7 cellular contexts compared by ENCODE assay signal in genomic region chr5:141507387-141508091, GRCh38. TPM values are rescaled to one million over a fixed set of nuclear protein-coding genes. Genes with fewer than 3 reads are reported as not detected.
DNase-seq lines count a peak whose midpoint lies in the region; ATAC-seq and TF ChIP-seq lines count a peak whose summit lies in the region.

No MANE protein-coding gene starts in this region.

- H3K79me2 ChIP-seq in neural progenitor cell (ENCODE audit: low read depth) = no peaks in the 10 kb centered on the region

- H3K9me3 Mint-ChIP-seq in neural progenitor cell = no peaks in the 10 kb centered on the region

- peaks cover 16% of the 10 kb centered on the region for H4K20me1 ChIP-seq in neural progenitor cell (ENCODE audit: low read depth)

- H3K4me2 ChIP-seq in neural progenitor cell = peak overlapping the region; percentile 71

- no peaks in the 10 kb centered on the region for H3K36me3 ChIP-seq in breast epithelium
- H3K36me3 ChIP-seq in neural progenitor cell = no peaks in the 10 kb centered on the region

- peak overlapping the region in 2 of 3 donors; percentile 39 to 63 for H3K4me3 ChIP-seq in breast epithelium
- no peak overlapping the region for H3K4me3 ChIP-seq in neural progenitor cell

- no peak overlapping the region for H3K9ac ChIP-seq in neural progenitor cell

- H3K27me3 ChIP-seq in breast epithelium (no peaks in the 10 kb centered on the region), neural progenitor cell (no peaks in the 10 kb centered on the region)

- TF ChIP-seq CTCF in breast epithelium (IDR thresholded peaks at IDR 0.05) (no peak), neural progenitor cell (IDR thresholded peaks at IDR 0.05) (no peak)

- peaks cover 29% of the 10 kb centered on the region for H3K36me3 Mint-ChIP-seq in neural progenitor cell

- peaks cover 5 to 15% of the 10 kb centered on the region in 2 donors for H3K4me1 ChIP-seq in breast epithelium
- H3K4me1 ChIP-seq in neural progenitor cell = peaks cover 27% of the 10 kb centered on the region

- no peak for DNase-seq in breast epithelium (ENCODE audit: low spot score in 2 of 2)
- peak; percentile 47 for DNase-seq in neural progenitor cell (ENCODE audit: low spot score)
- DNase-seq in cerebellar nuclear complex (lab: John Stamatoyannopoulos, UW) = no peak
- DNase-seq in activated gamma-delta T cell (lab: John Stamatoyannopoulos, UW) = no peak
- no peak for DNase-seq in NCI-H510A (lab: John Stamatoyannopoulos, UW)

- peaks cover 38% of the 10 kb centered on the region for H3F3A ChIP-seq in neural progenitor cell (ENCODE audit: low read depth)

- ATAC-seq in GM19438 (IDR thresholded peaks at IDR 0.05; ENCODE audit: low read depth, unreplicated experiment) (peak; percentile 48), HG03378 (IDR thresholded peaks at IDR 0.05; ENCODE audit: unreplicated experiment) (peak; percentile 33)

- H3K27ac Mint-ChIP-seq in neural progenitor cell = peak overlapping the region; percentile 99

- TF ChIP-seq POLR2A in breast epithelium (IDR thresholded peaks at IDR 0.05) = no peak

- H3K4me1 Mint-ChIP-seq in neural progenitor cell = peaks cover 55% of the 10 kb centered on the region

- H3K27me3 Mint-ChIP-seq in neural progenitor cell (ENCODE audit: insufficient read depth, low read depth) = peaks cover 10% of the 10 kb centered on the region

- H3K27ac ChIP-seq in breast epithelium (peak overlapping the region; percentile 87 to 96), neural progenitor cell (peak overlapping the region; percentile 47)

- peak overlapping the region; percentile 67 for H3K4me3 Mint-ChIP-seq in neural progenitor cell

- intact Hi-C loops in breast epithelium (cut with DNase I; ENCODE audit: low total_unique reads) = no loop called here

- no peak overlapping the region for H2AFZ ChIP-seq in neural progenitor cell (replicated peaks)

- H3K9me3 ChIP-seq in breast epithelium = no peaks in the 10 kb centered on the region
- H3K9me3 ChIP-seq in neural progenitor cell (ENCODE audit: low read depth) = no peaks in the 10 kb centered on the region

RNA-seq across cellular contexts. Expression of gene PCDHGC5, which starts 18.7 kb away (rescaled TPM):
- 1 to 10 TPM; 2.1 to 3.5 (median 3.3) TPM for total RNA-seq in breast epithelium
- 0.43 and 1.3 TPM in 2 replicates for total RNA-seq in neural progenitor cell (ENCODE audit: low replicate concordance)

RNA-seq across cellular contexts. Expression of gene PCDHGC4, which starts 22.7 kb away (rescaled TPM):
- total RNA-seq in breast epithelium (1 to 10 TPM; 2.6 to 6.2 (median 6.0) TPM), neural progenitor cell (ENCODE audit: low replicate concordance) (5.0 and 10.4 TPM in 2 replicates)

RNA-seq across cellular contexts. Expression of gene PCDHGC3, which starts 31.8 kb away (rescaled TPM):
- 10 to 100 TPM; 29.6 to 41.6 (median 35.1) TPM for total RNA-seq in breast epithelium
- total RNA-seq in neural progenitor cell (ENCODE audit: low replicate concordance) = 14.7 and 17.2 TPM in 2 replicates
